Comparison of ENCODE assay signal across 1 cellular context in the genomic region with DNA sequence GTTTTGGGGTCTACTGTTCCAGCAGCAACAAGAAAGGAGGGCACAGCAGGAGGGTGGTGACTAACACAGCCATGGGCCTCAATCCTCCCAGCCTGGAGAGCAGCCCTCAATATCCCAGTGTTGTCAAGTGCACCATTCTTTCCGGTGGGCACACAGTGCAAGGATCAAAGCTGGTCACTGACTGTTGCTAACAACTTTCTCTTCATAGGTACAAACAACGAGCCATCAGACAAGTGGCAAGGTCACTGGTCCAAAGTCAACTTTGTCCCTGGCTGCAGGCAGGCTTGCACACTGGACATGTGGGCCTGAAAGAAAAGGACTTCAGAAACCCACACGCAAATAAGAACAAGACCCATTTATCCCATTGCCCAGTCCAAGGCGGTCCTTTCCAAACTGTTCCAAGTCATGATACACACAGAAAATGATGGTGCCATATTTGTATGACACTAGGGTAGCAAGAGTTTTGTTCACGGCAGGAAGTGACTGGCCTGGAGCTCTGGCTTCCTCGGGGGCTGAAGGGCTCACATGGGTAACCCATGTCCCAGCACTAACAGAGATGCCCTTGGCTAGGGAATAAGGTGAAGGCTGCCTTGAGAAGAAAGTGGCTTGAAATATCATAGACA.
A peak's percentile ranks its signal among the peaks of the same experiment; 100 is the strongest.
TF ChIP-seq lines count a peak whose summit lies in the region.

No MANE protein-coding gene starts in this region.

TF ChIP-seq in HepG2, 621 proteins besides CTCF, POLR2A, EP300 and RAD21 (continued from another document and continues in another):
- TF ChIP-seq, protein P1, sequence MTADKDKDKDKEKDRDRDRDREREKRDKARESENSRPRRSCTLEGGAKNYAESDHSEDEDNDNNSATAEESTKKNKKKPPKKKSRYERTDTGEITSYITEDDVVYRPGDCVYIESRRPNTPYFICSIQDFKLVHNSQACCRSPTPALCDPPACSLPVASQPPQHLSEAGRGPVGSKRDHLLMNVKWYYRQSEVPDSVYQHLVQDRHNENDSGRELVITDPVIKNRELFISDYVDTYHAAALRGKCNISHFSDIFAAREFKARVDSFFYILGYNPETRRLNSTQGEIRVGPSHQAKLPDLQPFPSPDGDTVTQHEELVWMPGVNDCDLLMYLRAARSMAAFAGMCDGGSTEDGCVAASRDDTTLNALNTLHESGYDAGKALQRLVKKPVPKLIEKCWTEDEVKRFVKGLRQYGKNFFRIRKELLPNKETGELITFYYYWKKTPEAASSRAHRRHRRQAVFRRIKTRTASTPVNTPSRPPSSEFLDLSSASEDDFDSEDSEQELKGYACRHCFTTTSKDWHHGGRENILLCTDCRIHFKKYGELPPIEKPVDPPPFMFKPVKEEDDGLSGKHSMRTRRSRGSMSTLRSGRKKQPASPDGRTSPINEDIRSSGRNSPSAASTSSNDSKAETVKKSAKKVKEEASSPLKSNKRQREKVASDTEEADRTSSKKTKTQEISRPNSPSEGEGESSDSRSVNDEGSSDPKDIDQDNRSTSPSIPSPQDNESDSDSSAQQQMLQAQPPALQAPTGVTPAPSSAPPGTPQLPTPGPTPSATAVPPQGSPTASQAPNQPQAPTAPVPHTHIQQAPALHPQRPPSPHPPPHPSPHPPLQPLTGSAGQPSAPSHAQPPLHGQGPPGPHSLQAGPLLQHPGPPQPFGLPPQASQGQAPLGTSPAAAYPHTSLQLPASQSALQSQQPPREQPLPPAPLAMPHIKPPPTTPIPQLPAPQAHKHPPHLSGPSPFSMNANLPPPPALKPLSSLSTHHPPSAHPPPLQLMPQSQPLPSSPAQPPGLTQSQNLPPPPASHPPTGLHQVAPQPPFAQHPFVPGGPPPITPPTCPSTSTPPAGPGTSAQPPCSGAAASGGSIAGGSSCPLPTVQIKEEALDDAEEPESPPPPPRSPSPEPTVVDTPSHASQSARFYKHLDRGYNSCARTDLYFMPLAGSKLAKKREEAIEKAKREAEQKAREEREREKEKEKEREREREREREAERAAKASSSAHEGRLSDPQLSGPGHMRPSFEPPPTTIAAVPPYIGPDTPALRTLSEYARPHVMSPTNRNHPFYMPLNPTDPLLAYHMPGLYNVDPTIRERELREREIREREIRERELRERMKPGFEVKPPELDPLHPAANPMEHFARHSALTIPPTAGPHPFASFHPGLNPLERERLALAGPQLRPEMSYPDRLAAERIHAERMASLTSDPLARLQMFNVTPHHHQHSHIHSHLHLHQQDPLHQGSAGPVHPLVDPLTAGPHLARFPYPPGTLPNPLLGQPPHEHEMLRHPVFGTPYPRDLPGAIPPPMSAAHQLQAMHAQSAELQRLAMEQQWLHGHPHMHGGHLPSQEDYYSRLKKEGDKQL (CRISPR knock-in tag; IDR thresholded peaks at IDR 0.05; ENCODE audit: low read depth), result 0 out of 2 replicates have a peak, but pooled peaks have one; percentile 52
- TF ChIP-seq ZNF264 (CRISPR knock-in tag; IDR thresholded peaks at IDR 0.05), result peak; percentile 91
- TF ChIP-seq NKX3-1 (CRISPR knock-in tag; IDR thresholded peaks at IDR 0.05), result no peak
- TF ChIP-seq ATM (IDR thresholded peaks at IDR 0.05; ENCODE audit: borderline replicate concordance), result no peak
- no peak for TF ChIP-seq CENPT (CRISPR knock-in tag; IDR thresholded peaks at IDR 0.05; ENCODE audit: low read depth)
- TF ChIP-seq CREM (IDR thresholded peaks at IDR 0.05), result peak; percentile 63; the same call in 1 of the 2 replicates
- TF ChIP-seq CREM (CRISPR knock-in tag; IDR thresholded peaks at IDR 0.05), result no peak
- peak; percentile 56 for TF ChIP-seq RFX3 (CRISPR knock-in tag; IDR thresholded peaks at IDR 0.05)
- TF ChIP-seq KAT7 (CRISPR knock-in tag; IDR thresholded peaks at IDR 0.05; ENCODE audit: borderline replicate concordance), result no peak
- TF ChIP-seq PRPF4 (IDR thresholded peaks at IDR 0.05; ENCODE audit: low read depth, low read length, poor library complexity, severe bottlenecking), result no peak
- no peak for TF ChIP-seq TOPORS (CRISPR knock-in tag; IDR thresholded peaks at IDR 0.05)
- TF ChIP-seq ZNF670 (CRISPR knock-in tag; IDR thresholded peaks at IDR 0.05; ENCODE audit: borderline replicate concordance), result no peak; the same call in 1 of the 2 replicates
- TF ChIP-seq EEA1 (CRISPR knock-in tag; IDR thresholded peaks at IDR 0.05; ENCODE audit: borderline replicate concordance), result no peak
- no peak for TF ChIP-seq MAFK (conservative IDR thresholded peaks at IDR 0.05 in 1 of 2, IDR thresholded peaks at IDR 0.05 in 1 of 2; ENCODE audit: low read length in 2 of 2)
- TF ChIP-seq, protein P2, sequence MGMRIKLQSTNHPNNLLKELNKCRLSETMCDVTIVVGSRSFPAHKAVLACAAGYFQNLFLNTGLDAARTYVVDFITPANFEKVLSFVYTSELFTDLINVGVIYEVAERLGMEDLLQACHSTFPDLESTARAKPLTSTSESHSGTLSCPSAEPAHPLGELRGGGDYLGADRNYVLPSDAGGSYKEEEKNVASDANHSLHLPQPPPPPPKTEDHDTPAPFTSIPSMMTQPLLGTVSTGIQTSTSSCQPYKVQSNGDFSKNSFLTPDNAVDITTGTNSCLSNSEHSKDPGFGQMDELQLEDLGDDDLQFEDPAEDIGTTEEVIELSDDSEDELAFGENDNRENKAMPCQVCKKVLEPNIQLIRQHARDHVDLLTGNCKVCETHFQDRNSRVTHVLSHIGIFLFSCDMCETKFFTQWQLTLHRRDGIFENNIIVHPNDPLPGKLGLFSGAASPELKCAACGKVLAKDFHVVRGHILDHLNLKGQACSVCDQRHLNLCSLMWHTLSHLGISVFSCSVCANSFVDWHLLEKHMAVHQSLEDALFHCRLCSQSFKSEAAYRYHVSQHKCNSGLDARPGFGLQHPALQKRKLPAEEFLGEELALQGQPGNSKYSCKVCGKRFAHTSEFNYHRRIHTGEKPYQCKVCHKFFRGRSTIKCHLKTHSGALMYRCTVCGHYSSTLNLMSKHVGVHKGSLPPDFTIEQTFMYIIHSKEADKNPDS (CRISPR knock-in tag; IDR thresholded peaks at IDR 0.05), result no peak
- no peak for TF ChIP-seq ZFP41 (CRISPR knock-in tag; IDR thresholded peaks at IDR 0.05; ENCODE audit: borderline replicate concordance)
- peak; percentile 61 for TF ChIP-seq CBX1 (IDR thresholded peaks at IDR 0.05; ENCODE audit: low read depth)
- TF ChIP-seq ADNP (CRISPR knock-in tag; IDR thresholded peaks at IDR 0.05), result no peak
- no peak for TF ChIP-seq ZNF235 (CRISPR knock-in tag; IDR thresholded peaks at IDR 0.05; ENCODE audit: borderline replicate concordance)
- TF ChIP-seq MBNL3 (CRISPR knock-in tag; conservative IDR thresholded peaks at IDR 0.05), result no peak
- peak; percentile 71 for TF ChIP-seq HOXA3 (CRISPR knock-in tag; IDR thresholded peaks at IDR 0.05)
- TF ChIP-seq ZNF12 (CRISPR knock-in tag; IDR thresholded peaks at IDR 0.05), result no peak
- TF ChIP-seq, protein P3, sequence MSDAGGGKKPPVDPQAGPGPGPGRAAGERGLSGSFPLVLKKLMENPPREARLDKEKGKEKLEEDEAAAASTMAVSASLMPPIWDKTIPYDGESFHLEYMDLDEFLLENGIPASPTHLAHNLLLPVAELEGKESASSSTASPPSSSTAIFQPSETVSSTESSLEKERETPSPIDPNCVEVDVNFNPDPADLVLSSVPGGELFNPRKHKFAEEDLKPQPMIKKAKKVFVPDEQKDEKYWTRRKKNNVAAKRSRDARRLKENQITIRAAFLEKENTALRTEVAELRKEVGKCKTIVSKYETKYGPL (CRISPR knock-in tag; IDR thresholded peaks at IDR 0.05), result no peak
- no peak for TF ChIP-seq FOXC1 (CRISPR knock-in tag; IDR thresholded peaks at IDR 0.05; ENCODE audit: borderline replicate concordance)
- no peak for TF ChIP-seq ZNF260 (CRISPR knock-in tag; IDR thresholded peaks at IDR 0.05; ENCODE audit: borderline replicate concordance, low read depth)
- TF ChIP-seq ZHX2 (IDR thresholded peaks at IDR 0.05; ENCODE audit: low read depth), result 0 out of 2 replicates have a peak, but pooled peaks have one; percentile 40
- no peak for TF ChIP-seq ZHX2 (CRISPR knock-in tag; IDR thresholded peaks at IDR 0.05; ENCODE audit: borderline replicate concordance)
- no peak for TF ChIP-seq ZNF530 (CRISPR knock-in tag; IDR thresholded peaks at IDR 0.05; ENCODE audit: low read depth)
- TF ChIP-seq YY1 (IDR thresholded peaks at IDR 0.05; ENCODE audit: insufficient read depth, insufficient replicate concordance, low read depth, low read length), result no peak
- peak; percentile 36; the same call in 1 of the 2 replicates for TF ChIP-seq ZNF441 (CRISPR knock-in tag; IDR thresholded peaks at IDR 0.05; ENCODE audit: borderline replicate concordance)
- peak; percentile 36; the same call in 1 of the 2 replicates for TF ChIP-seq BRD4 (CRISPR knock-in tag; IDR thresholded peaks at IDR 0.05)
- TF ChIP-seq SIX4 (CRISPR knock-in tag; IDR thresholded peaks at IDR 0.05), result 0 out of 2 replicates have a peak, but pooled peaks have one; percentile 16
- TF ChIP-seq TFDP1 (CRISPR knock-in tag; IDR thresholded peaks at IDR 0.05; ENCODE audit: borderline replicate concordance), result no peak
- TF ChIP-seq, protein P4, sequence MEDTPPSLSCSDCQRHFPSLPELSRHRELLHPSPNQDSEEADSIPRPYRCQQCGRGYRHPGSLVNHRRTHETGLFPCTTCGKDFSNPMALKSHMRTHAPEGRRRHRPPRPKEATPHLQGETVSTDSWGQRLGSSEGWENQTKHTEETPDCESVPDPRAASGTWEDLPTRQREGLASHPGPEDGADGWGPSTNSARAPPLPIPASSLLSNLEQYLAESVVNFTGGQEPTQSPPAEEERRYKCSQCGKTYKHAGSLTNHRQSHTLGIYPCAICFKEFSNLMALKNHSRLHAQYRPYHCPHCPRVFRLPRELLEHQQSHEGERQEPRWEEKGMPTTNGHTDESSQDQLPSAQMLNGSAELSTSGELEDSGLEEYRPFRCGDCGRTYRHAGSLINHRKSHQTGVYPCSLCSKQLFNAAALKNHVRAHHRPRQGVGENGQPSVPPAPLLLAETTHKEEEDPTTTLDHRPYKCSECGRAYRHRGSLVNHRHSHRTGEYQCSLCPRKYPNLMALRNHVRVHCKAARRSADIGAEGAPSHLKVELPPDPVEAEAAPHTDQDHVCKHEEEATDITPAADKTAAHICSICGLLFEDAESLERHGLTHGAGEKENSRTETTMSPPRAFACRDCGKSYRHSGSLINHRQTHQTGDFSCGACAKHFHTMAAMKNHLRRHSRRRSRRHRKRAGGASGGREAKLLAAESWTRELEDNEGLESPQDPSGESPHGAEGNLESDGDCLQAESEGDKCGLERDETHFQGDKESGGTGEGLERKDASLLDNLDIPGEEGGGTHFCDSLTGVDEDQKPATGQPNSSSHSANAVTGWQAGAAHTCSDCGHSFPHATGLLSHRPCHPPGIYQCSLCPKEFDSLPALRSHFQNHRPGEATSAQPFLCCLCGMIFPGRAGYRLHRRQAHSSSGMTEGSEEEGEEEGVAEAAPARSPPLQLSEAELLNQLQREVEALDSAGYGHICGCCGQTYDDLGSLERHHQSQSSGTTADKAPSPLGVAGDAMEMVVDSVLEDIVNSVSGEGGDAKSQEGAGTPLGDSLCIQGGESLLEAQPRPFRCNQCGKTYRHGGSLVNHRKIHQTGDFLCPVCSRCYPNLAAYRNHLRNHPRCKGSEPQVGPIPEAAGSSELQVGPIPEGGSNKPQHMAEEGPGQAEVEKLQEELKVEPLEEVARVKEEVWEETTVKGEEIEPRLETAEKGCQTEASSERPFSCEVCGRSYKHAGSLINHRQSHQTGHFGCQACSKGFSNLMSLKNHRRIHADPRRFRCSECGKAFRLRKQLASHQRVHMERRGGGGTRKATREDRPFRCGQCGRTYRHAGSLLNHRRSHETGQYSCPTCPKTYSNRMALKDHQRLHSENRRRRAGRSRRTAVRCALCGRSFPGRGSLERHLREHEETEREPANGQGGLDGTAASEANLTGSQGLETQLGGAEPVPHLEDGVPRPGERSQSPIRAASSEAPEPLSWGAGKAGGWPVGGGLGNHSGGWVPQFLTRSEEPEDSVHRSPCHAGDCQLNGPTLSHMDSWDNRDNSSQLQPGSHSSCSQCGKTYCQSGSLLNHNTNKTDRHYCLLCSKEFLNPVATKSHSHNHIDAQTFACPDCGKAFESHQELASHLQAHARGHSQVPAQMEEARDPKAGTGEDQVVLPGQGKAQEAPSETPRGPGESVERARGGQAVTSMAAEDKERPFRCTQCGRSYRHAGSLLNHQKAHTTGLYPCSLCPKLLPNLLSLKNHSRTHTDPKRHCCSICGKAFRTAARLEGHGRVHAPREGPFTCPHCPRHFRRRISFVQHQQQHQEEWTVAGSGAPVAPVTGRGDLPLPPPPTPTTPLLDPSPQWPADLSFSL (CRISPR knock-in tag; IDR thresholded peaks at IDR 0.05), result peak; percentile 66; the same call in 1 of the 2 replicates
